Comparison of ENCODE assay signal across 16 cellular contexts in genomic region chr20:41998539-41999341, GRCh38.
DNase-seq lines count a peak whose midpoint lies in the region; ATAC-seq, FAIRE-seq and TF ChIP-seq lines count a peak whose summit lies in the region.
"Had no signal": no experiment of that assay in that cellular context is flagged by ENCODE, and none has a peak within 500 bp of the region (broad histone marks: within the 10 kb centered on the region; RNA-seq: fewer than 3 reads in every experiment).

No MANE protein-coding gene starts in this region.

- H2BK12ac ChIP-seq in mesenchymal stem cell (ENCODE audit: low read length in 2 of 2), result no peak overlapping the region

- no peaks in the 10 kb centered on the region for H3K36me3 ChIP-seq in GM06990 (ENCODE audit: control insufficient read depth, insufficient read depth, low read length)
- no peaks in the 10 kb centered on the region for H3K36me3 ChIP-seq in HEK293 (ENCODE audit: control insufficient read depth in 2 of 2, insufficient read depth in 1 of 2, low read length in 2 of 2)
- no peaks in the 10 kb centered on the region for H3K36me3 ChIP-seq in K562 (ENCODE audit: control insufficient read depth, insufficient read depth, low read length)
- no peaks in the 10 kb centered on the region for H3K36me3 ChIP-seq in mesenchymal stem cell (ENCODE audit: control insufficient read depth in 1 of 2, insufficient read depth in 2 of 2, low read depth in 1 of 2, low read length in 2 of 2)
- H3K36me3 ChIP-seq in gastroesophageal sphincter, result no peaks in the 10 kb centered on the region

- peak overlapping the region; percentile 20 for H4K91ac ChIP-seq in mesenchymal stem cell (ENCODE audit: low read length)

- H3K4me1 ChIP-seq in HEK293 (ENCODE audit: control insufficient read depth, insufficient read depth, low read length), result no peaks in the 10 kb centered on the region
- peaks cover 0 to 5% of the 10 kb centered on the region in 2 experiments; a peak in 2 of 5 replicates for H3K4me1 ChIP-seq in K562 (replicated peaks in 1 of 2; ENCODE audit: control insufficient read depth in 2 of 2, insufficient read depth in 2 of 2, low read length in 2 of 2)
- H3K4me1 ChIP-seq in mesenchymal stem cell (ENCODE audit: control insufficient read depth, insufficient read depth, low read depth, low read length), result no peaks in the 10 kb centered on the region
- H3K4me1 ChIP-seq in gastroesophageal sphincter, result no peaks in the 10 kb centered on the region

- no peak overlapping the region for H4K8ac ChIP-seq in mesenchymal stem cell (ENCODE audit: low read length)

- CTCF ChIA-PET in HEK293 (lab: Yijun Ruan, JAX), result interaction anchor here (0.7 kb wide), 1 partner anchor 299 kb away, joined by 3 read pairs; no protein-coding TSS in a partner anchor
- CTCF ChIA-PET in K562 (lab: Yijun Ruan, JAX; ENCODE audit: low intra/inter-chr PET ratio), result no interaction called here

- TF ChIP-seq EP300 in K562 (IDR thresholded peaks at IDR 0.05; ENCODE audit: low read length) (no peak), gastroesophageal sphincter (IDR thresholded peaks at IDR 0.05) (no peak)

- H4K20me1 ChIP-seq in K562 (replicated peaks; ENCODE audit: control insufficient read depth, insufficient read depth, low read length), result no peaks in the 10 kb centered on the region

- H2BK120ac ChIP-seq in mesenchymal stem cell (ENCODE audit: low read depth, low read length), result no peak overlapping the region

- 29% methylated on average over 79 of the region's 92 CpGs for WGBS in K562 (ENCODE audit: insufficient coverage, low coverage, missing lambda C conversion rate)
- WGBS in mesenchymal stem cell, result 93% methylated on average over 92 of the region's 92 CpGs
- 91 to 92% methylated on average over 13 to 25 of the region's 92 CpGs for WGBS in gastroesophageal sphincter (ENCODE audit: low coverage in 1 of 2), 2 donors

- no peak overlapping the region for H3K18ac ChIP-seq in mesenchymal stem cell (ENCODE audit: low read depth in 1 of 2, low read length in 2 of 2)

- H2BK5ac ChIP-seq in mesenchymal stem cell (ENCODE audit: low read depth, low read length, poor library complexity, severe bottlenecking), result no peak overlapping the region

- no peaks in the 10 kb centered on the region for H3K9me1 ChIP-seq in K562 (ENCODE audit: control insufficient read depth, insufficient read depth, low read length)

- H3K4me3 ChIP-seq in GM06990 (replicated peaks; ENCODE audit: low read depth, low read length), result no peak overlapping the region
- H3K4me3 ChIP-seq in HEK293 (ENCODE audit: low read depth, low read length), result no peak overlapping the region
- H3K4me3 ChIP-seq in K562, result no peak overlapping the region
- H3K4me3 ChIP-seq in mesenchymal stem cell (ENCODE audit: insufficient read depth in 1 of 2, low read depth in 1 of 2, low read length in 2 of 2), result no peak overlapping the region
- no peak overlapping the region for H3K4me3 ChIP-seq in gastroesophageal sphincter
- H3K4me3 ChIP-seq: GM23248 had no signal

- in situ Hi-C loops in K562 (cut with MboI), result no loop called here

- BruUV-seq in K562 (replicated peaks; lab: Mats Ljungman, UMichigan), result no TSS peak

- no peaks in the 10 kb centered on the region for H3K79me2 ChIP-seq in K562 (ENCODE audit: control insufficient read depth, insufficient read depth, low read length)

- intact Hi-C loops in K562 (cut with micrococcal nuclease), result no loop called here

- POLR2A ChIA-PET in HEK293 (lab: Yijun Ruan, JAX) (no interaction called here), K562 (lab: Yijun Ruan, JAX) (interaction anchor here (1.2 kb wide), 2 partner anchors 15 to 18 kb away, joined by 3 to 6 read pairs; no protein-coding TSS in a partner anchor)

- H3K23ac ChIP-seq in mesenchymal stem cell (ENCODE audit: low read length in 2 of 2), result no peak overlapping the region

- H3K4ac ChIP-seq in mesenchymal stem cell (ENCODE audit: low read depth in 1 of 2, low read length in 2 of 2), result no peak overlapping the region

- H3K14ac ChIP-seq in mesenchymal stem cell (ENCODE audit: low read length in 2 of 2), result no peak overlapping the region

- peak; percentile 13 for DNase-seq in GM06990 (ENCODE audit: extremely low read depth, insufficient read length)
- DNase-seq in K562 (ENCODE audit: extremely low read depth in 1 of 4, low spot score in 3 of 4), result no peak
- DNase-seq in mesenchymal stem cell, result no peak
- DNase-seq in GM12892 (ENCODE audit: insufficient read length), result no peak
- no peak for DNase-seq in stimulated activated CD4-positive, alpha-beta T cell treated with anti-CD3 and anti-CD28 coated beads, Interleukin-1b, Interleukin-23, amount 100 ng/mL, for 48 hours
- DNase-seq: C1 segment of cervical spinal cord; Calu3; CD4-positive, alpha-beta T cell; DMS79; GM23248; H9; KBM-7 had no signal

- no peak for TF ChIP-seq RAD21 in K562 (CRISPR knock-in tag; conservative IDR thresholded peaks at IDR 0.05 in 1 of 2, IDR thresholded peaks at IDR 0.05 in 1 of 2)

- no peak overlapping the region for H2BK15ac ChIP-seq in mesenchymal stem cell (ENCODE audit: low read depth, poor library complexity, severe bottlenecking)

- FAIRE-seq in K562 (lab: Jason Lieb, UNC), result no peak
- FAIRE-seq in GM12892 (lab: Jason Lieb, UNC), result no peak
- FAIRE-seq: A204.1, GM12891 had no signal

- H2AFZ ChIP-seq in K562 (ENCODE audit: low read depth, low read length) (no peak overlapping the region), mesenchymal stem cell (ENCODE audit: low read depth, low read length) (no peak overlapping the region)
- H2AFZ ChIP-seq: GM23248 had no signal

- ATAC-seq in K562 (no peak), gastroesophageal sphincter (no peak)

- no peak for TF ChIP-seq CTCF in GM06990 (IDR thresholded peaks at IDR 0.05; ENCODE audit: insufficient read depth, low read length, poor library complexity, severe bottlenecking)
- TF ChIP-seq CTCF in HEK293 (tag by site-specific recombination; IDR thresholded peaks at IDR 0.05), result no peak
- TF ChIP-seq CTCF in K562 (IDR thresholded peaks at IDR 0.05 in 2 of 3, conservative IDR thresholded peaks at IDR 0.05 in 1 of 3; ENCODE audit: insufficient read depth in 2 of 3, low read depth in 1 of 3, low read length in 3 of 3), result no peak
- TF ChIP-seq CTCF in gastroesophageal sphincter (IDR thresholded peaks at IDR 0.05), result no peak

- H3K4me2 ChIP-seq in K562 (ENCODE audit: insufficient read depth, low read length), result no peak overlapping the region
- no peak overlapping the region for H3K4me2 ChIP-seq in mesenchymal stem cell (ENCODE audit: low read length, poor library complexity, severe bottlenecking)

- H3K79me1 ChIP-seq in mesenchymal stem cell (replicated peaks; ENCODE audit: low read length, poor library complexity, severe bottlenecking), result no peaks in the 10 kb centered on the region

- H3K27me3 ChIP-seq in GM06990 (replicated peaks; ENCODE audit: control insufficient read depth, insufficient read depth, low read length) (no peaks in the 10 kb centered on the region), K562 (ENCODE audit: control insufficient read depth in 2 of 2, insufficient read depth in 2 of 2, low read length in 2 of 2) (peaks cover 12 to 23% of the 10 kb centered on the region in 2 experiments; a peak in 3 of 5 replicates), mesenchymal stem cell (ENCODE audit: control insufficient read depth in 1 of 2, insufficient read depth in 1 of 2, low read length in 2 of 2) (no peaks in the 10 kb centered on the region), gastroesophageal sphincter (no peaks in the 10 kb centered on the region)

- H3K9me3 ChIP-seq in HEK293 (ENCODE audit: control insufficient read depth, insufficient read depth, low read depth, low read length), result no peaks in the 10 kb centered on the region
- H3K9me3 ChIP-seq in K562 (replicated peaks; ENCODE audit: control insufficient read depth, insufficient read depth, low read depth, low read length), result no peaks in the 10 kb centered on the region
- H3K9me3 ChIP-seq in mesenchymal stem cell (ENCODE audit: control insufficient read depth, low read length), result no peaks in the 10 kb centered on the region
- H3K9me3 ChIP-seq in gastroesophageal sphincter, result peaks cover 0 to 16% (median 0%) of the 10 kb centered on the region in 3 donors

- H3K9ac ChIP-seq in K562 (ENCODE audit: insufficient read depth in 1 of 2, low read depth in 2 of 2, low read length in 2 of 2) (no peak overlapping the region), mesenchymal stem cell (ENCODE audit: low read length) (no peak overlapping the region)
- H3K9ac ChIP-seq: GM23248 had no signal

- no peak overlapping the region for H2AK5ac ChIP-seq in mesenchymal stem cell (ENCODE audit: low read length, severe bottlenecking)

- TF ChIP-seq POLR2A in K562 (conservative IDR thresholded peaks at IDR 0.05) (no peak), GM12892 (IDR thresholded peaks at IDR 0.05; ENCODE audit: low read depth, low read length) (no peak), gastroesophageal sphincter (IDR thresholded peaks at IDR 0.05) (no peak)

- H3K27ac ChIP-seq in HEK293 (ENCODE audit: extremely low read depth, low read depth, low read length), result no peak overlapping the region
- H3K27ac ChIP-seq in K562 (ENCODE audit: extremely low read depth, low read depth, low read length), result no peak overlapping the region
- H3K27ac ChIP-seq in mesenchymal stem cell (ENCODE audit: low read length, poor library complexity, severe bottlenecking), result no peak overlapping the region
- H3K27ac ChIP-seq in gastroesophageal sphincter, result no peak overlapping the region
- H3K27ac ChIP-seq: GM23248 had no signal

TF ChIP-seq in HEK293, 187 proteins besides CTCF, POLR2A, EP300 and RAD21 (continues in another document):
- TF ChIP-seq SCRT2 (tag by site-specific recombination; IDR thresholded peaks at IDR 0.05), result 0 out of 2 replicates have a peak, but pooled peaks have one; percentile 42

TF ChIP-seq in K562, 482 proteins besides CTCF, POLR2A, EP300 and RAD21 (continues in another document):
- TF ChIP-seq RNF219 (CRISPR knock-in tag; IDR thresholded peaks at IDR 0.05), result no peak
- TF ChIP-seq CEBPG (CRISPR knock-in tag; IDR thresholded peaks at IDR 0.05), result no peak
- TF ChIP-seq CEBPG (tag; conservative IDR thresholded peaks at IDR 0.05 in 1 of 2, IDR thresholded peaks at IDR 0.05 in 1 of 2), result peak in 1 of 2 experiments; percentile 32; a peak in 1 of 4 replicates
